20 cellular contexts compared by ENCODE assay signal in the genomic region with DNA sequence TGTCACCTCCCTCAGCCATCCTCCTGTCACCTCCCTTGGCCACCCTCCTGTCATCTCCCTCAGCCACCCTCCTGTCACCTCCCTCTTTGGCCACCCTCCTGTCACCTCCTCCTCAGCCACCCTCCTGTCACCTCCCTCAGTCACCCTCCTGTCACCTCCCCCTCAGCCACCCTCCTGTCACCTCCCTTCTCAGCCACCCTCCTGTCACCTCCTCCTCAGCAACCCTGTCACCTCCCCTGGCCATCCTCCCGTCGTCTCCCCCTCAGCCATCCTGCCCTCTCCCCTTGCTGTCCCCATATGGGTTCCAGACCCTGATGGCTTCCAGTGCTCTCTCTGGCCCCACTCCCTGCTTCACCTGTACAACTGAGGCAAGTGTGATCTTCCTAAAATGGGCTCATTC.
DNase-seq lines count a peak whose midpoint lies in the region; ATAC-seq lines count a peak whose summit lies in the region.
"Had no signal": no experiment of that assay in that cellular context is flagged by ENCODE, and none has a peak within 500 bp of the region (broad histone marks: within the 10 kb centered on the region; RNA-seq: fewer than 3 reads in every experiment).

No MANE protein-coding gene starts in this region.

- H2BK120ac ChIP-seq in mesendoderm (ENCODE audit: low read depth, low read length) = no peak overlapping the region

- H2BK5ac ChIP-seq in mesendoderm (ENCODE audit: low read length) = no peak overlapping the region

- no peak overlapping the region for H3K4ac ChIP-seq in mesendoderm (ENCODE audit: low read depth, low read length)

- POLR2A ChIA-PET in activated naive CD8-positive, alpha-beta T cell treated with anti-CD3 and anti-CD28 coated beads, Interleukin-2, amount 10 ng/mL, durations not matched to agents 7 days and 5 days (lab: Charles Lee) = no interaction called here

- no peaks in the 10 kb centered on the region for H3K27me3 ChIP-seq in mesendoderm (ENCODE audit: insufficient read depth, low read length, poor library complexity)
- H3K27me3 ChIP-seq: BLaER1 had no signal

- peak overlapping the region; percentile 35 for H3K23ac ChIP-seq in mesendoderm (ENCODE audit: low read length)

- peak overlapping the region; percentile 43 for H2AK5ac ChIP-seq in mesendoderm (ENCODE audit: low read length)

- H3K18ac ChIP-seq in mesendoderm (ENCODE audit: low read length) = no peak overlapping the region

- H3K36me3 Mint-ChIP-seq in activated naive CD8-positive, alpha-beta T cell treated with anti-CD3 and anti-CD28 coated beads, Interleukin-2, amount 10 ng/mL, durations not matched to agents 7 days and 5 days = no peaks in the 10 kb centered on the region
- H3K36me3 Mint-ChIP-seq in activated naive CD8-positive, alpha-beta T cell treated with anti-CD3 and anti-CD28 coated beads, Interleukin-2, amount 50 U/mL, for 24 hours (ENCODE audit: low read depth) = no peaks in the 10 kb centered on the region
- H3K36me3 Mint-ChIP-seq in effector memory CD8-positive, alpha-beta T cell (ENCODE audit: insufficient read depth) = no peaks in the 10 kb centered on the region
- H3K36me3 Mint-ChIP-seq in stimulated activated effector memory CD8-positive, alpha-beta T cell treated with anti-CD3 and anti-CD28 coated beads, Interleukin-12 subunit alpha, Interleukin-12 subunit beta, amount 100 ng/mL, for 72 hours = no peaks in the 10 kb centered on the region
- H3K36me3 Mint-ChIP-seq: CD4-positive, CD25-positive, alpha-beta regulatory T cell; CD8-positive, alpha-beta T cell had no signal

- H2BK15ac ChIP-seq in mesendoderm (replicated peaks; ENCODE audit: low read depth) = no peak overlapping the region

- H3K27me3 Mint-ChIP-seq in activated naive CD8-positive, alpha-beta T cell treated with anti-CD3 and anti-CD28 coated beads, Interleukin-2, amount 10 ng/mL, durations not matched to agents 7 days and 5 days = peaks cover 10% of the 10 kb centered on the region
- no peaks in the 10 kb centered on the region for H3K27me3 Mint-ChIP-seq in activated naive CD8-positive, alpha-beta T cell treated with anti-CD3 and anti-CD28 coated beads, Interleukin-2, amount 50 U/mL, for 24 hours
- H3K27me3 Mint-ChIP-seq in effector memory CD8-positive, alpha-beta T cell = peaks cover 0 to 6% of the 10 kb centered on the region in 2 donors
- H3K27me3 Mint-ChIP-seq: CD4-positive, CD25-positive, alpha-beta regulatory T cell had no signal

- no peak overlapping the region for H3K4me3 ChIP-seq in mesendoderm (ENCODE audit: low read length)
- H3K4me3 ChIP-seq: BLaER1, HAP-1 had no signal

- peaks cover 2% of the 10 kb centered on the region for H3K4me1 Mint-ChIP-seq in activated naive CD8-positive, alpha-beta T cell treated with anti-CD3 and anti-CD28 coated beads, Interleukin-2, amount 10 ng/mL, durations not matched to agents 7 days and 5 days
- H3K4me1 Mint-ChIP-seq in activated naive CD8-positive, alpha-beta T cell treated with anti-CD3 and anti-CD28 coated beads, Interleukin-2, amount 50 U/mL, for 24 hours = no peaks in the 10 kb centered on the region
- peaks cover 10 to 12% of the 10 kb centered on the region in 2 donors for H3K4me1 Mint-ChIP-seq in effector memory CD8-positive, alpha-beta T cell (ENCODE audit: low read depth in 2 of 2)
- H3K4me1 Mint-ChIP-seq in stimulated activated effector memory CD8-positive, alpha-beta T cell treated with anti-CD3 and anti-CD28 coated beads, Interleukin-12 subunit alpha, Interleukin-12 subunit beta, amount 100 ng/mL, for 72 hours = peaks cover 18% of the 10 kb centered on the region
- H3K4me1 Mint-ChIP-seq: B cell; CD4-positive, CD25-positive, alpha-beta regulatory T cell had no signal

- no peak overlapping the region for H3K4me2 ChIP-seq in mesendoderm (ENCODE audit: low read length)
- H3K4me2 ChIP-seq: BLaER1 had no signal

- no peak overlapping the region for H4K5ac ChIP-seq in mesendoderm (ENCODE audit: low read length)

- no peak for ATAC-seq in activated naive CD8-positive, alpha-beta T cell treated with anti-CD3 and anti-CD28 coated beads, Interleukin-2, amount 10 ng/mL, durations not matched to agents 7 days and 5 days (ENCODE audit: low read depth)
- no peak for ATAC-seq in activated naive CD8-positive, alpha-beta T cell treated with anti-CD3 and anti-CD28 coated beads, Interleukin-2, amount 50 U/mL, for 24 hours
- ATAC-seq in effector memory CD8-positive, alpha-beta T cell (replicated peaks) = peak; percentile 40
- no peak for ATAC-seq in stimulated activated effector memory CD8-positive, alpha-beta T cell treated with anti-CD3 and anti-CD28 coated beads, Interleukin-12 subunit alpha, Interleukin-12 subunit beta, amount 100 ng/mL, for 72 hours
- ATAC-seq: CD8-positive, alpha-beta T cell had no signal

- H3K9ac ChIP-seq in mesendoderm (ENCODE audit: low read length) = no peak overlapping the region
- H3K9ac ChIP-seq: BLaER1 had no signal

- H3K79me1 ChIP-seq in mesendoderm (ENCODE audit: low read length) = no peaks in the 10 kb centered on the region

- H3K27ac ChIP-seq in mesendoderm (ENCODE audit: low read depth, low read length) = no peak overlapping the region
- H3K27ac ChIP-seq: 22Rv1, BLaER1, C4-2B had no signal

- no peak overlapping the region for H4K8ac ChIP-seq in mesendoderm (ENCODE audit: low read depth, low read length)

- no peaks in the 10 kb centered on the region for H3K9me3 Mint-ChIP-seq in activated naive CD8-positive, alpha-beta T cell treated with anti-CD3 and anti-CD28 coated beads, Interleukin-2, amount 10 ng/mL, durations not matched to agents 7 days and 5 days
- no peaks in the 10 kb centered on the region for H3K9me3 Mint-ChIP-seq in activated naive CD8-positive, alpha-beta T cell treated with anti-CD3 and anti-CD28 coated beads, Interleukin-2, amount 50 U/mL, for 24 hours
- no peaks in the 10 kb centered on the region for H3K9me3 Mint-ChIP-seq in effector memory CD8-positive, alpha-beta T cell
- H3K9me3 Mint-ChIP-seq in stimulated activated effector memory CD8-positive, alpha-beta T cell treated with anti-CD3 and anti-CD28 coated beads, Interleukin-12 subunit alpha, Interleukin-12 subunit beta, amount 100 ng/mL, for 72 hours = no peaks in the 10 kb centered on the region
- H3K9me3 Mint-ChIP-seq: CD4-positive, CD25-positive, alpha-beta regulatory T cell; CD8-positive, alpha-beta T cell; HFFc6 had no signal

- no peaks in the 10 kb centered on the region for H3K36me3 ChIP-seq in mesendoderm (ENCODE audit: control insufficient read depth, insufficient read depth, low read length)
- H3K36me3 ChIP-seq: BLaER1, HAP-1 had no signal

- no CpG with 5 or more reads among the region's 2 CpGs for WGBS in mesendoderm (ENCODE audit: extremely low coverage, insufficient coverage, low lambda C conversion rate)

- H3K27ac Mint-ChIP-seq in activated naive CD8-positive, alpha-beta T cell treated with anti-CD3 and anti-CD28 coated beads, Interleukin-2, amount 10 ng/mL, durations not matched to agents 7 days and 5 days = peak overlapping the region; percentile 34
- H3K27ac Mint-ChIP-seq in activated naive CD8-positive, alpha-beta T cell treated with anti-CD3 and anti-CD28 coated beads, Interleukin-2, amount 50 U/mL, for 24 hours = no peak overlapping the region
- peak overlapping the region; percentile 44 to 52 for H3K27ac Mint-ChIP-seq in effector memory CD8-positive, alpha-beta T cell
- peak overlapping the region; percentile 7 for H3K27ac Mint-ChIP-seq in stimulated activated effector memory CD8-positive, alpha-beta T cell treated with anti-CD3 and anti-CD28 coated beads, Interleukin-12 subunit alpha, Interleukin-12 subunit beta, amount 100 ng/mL, for 72 hours
- H3K27ac Mint-ChIP-seq: B cell; CD4-positive, CD25-positive, alpha-beta regulatory T cell; CD8-positive, alpha-beta T cell; HFFc6 had no signal

- H3K79me2 ChIP-seq in mesendoderm (ENCODE audit: control insufficient read depth, insufficient read depth, low read length) = no peaks in the 10 kb centered on the region

- no peak for DNase-seq in activated naive CD8-positive, alpha-beta T cell treated with anti-CD3 and anti-CD28 coated beads, Interleukin-2, amount 10 ng/mL, durations not matched to agents 7 days and 5 days
- no peak for DNase-seq in activated naive CD8-positive, alpha-beta T cell treated with anti-CD3 and anti-CD28 coated beads, Interleukin-2, amount 50 U/mL, for 24 hours
- DNase-seq in effector memory CD8-positive, alpha-beta T cell = no peak
- DNase-seq in mesendoderm (no peak), NCI-H345 (lab: John Stamatoyannopoulos, UW) (no peak)
- no peak for DNase-seq in stimulated activated effector memory CD8-positive, alpha-beta T cell treated with anti-CD3 and anti-CD28 coated beads, Interleukin-12 subunit alpha, Interleukin-12 subunit beta, amount 100 ng/mL, for 72 hours (ENCODE audit: low spot score in 2 of 2)
- no peak for DNase-seq in activated CD4-positive, alpha-beta T cell treated with anti-CD3 and anti-CD28 coated beads for 48 hours
- no peak for DNase-seq in activated CD4-positive, alpha-beta T cell treated with anti-CD3 and anti-CD28 coated beads, Interleukin-2, amount 50 U/mL, for 4 hours
- DNase-seq: Caco-2; CD4-positive, CD25-positive, alpha-beta regulatory T cell; CD8-positive, alpha-beta T cell; DMS153; DND-41; GOT3; HFFc6 had no signal

- H3K4me3 Mint-ChIP-seq in activated naive CD8-positive, alpha-beta T cell treated with anti-CD3 and anti-CD28 coated beads, Interleukin-2, amount 10 ng/mL, durations not matched to agents 7 days and 5 days = no peak overlapping the region
- H3K4me3 Mint-ChIP-seq in activated naive CD8-positive, alpha-beta T cell treated with anti-CD3 and anti-CD28 coated beads, Interleukin-2, amount 50 U/mL, for 24 hours = no peak overlapping the region
- H3K4me3 Mint-ChIP-seq in effector memory CD8-positive, alpha-beta T cell = peak overlapping the region in 1 of 2 donors; percentile 33
- H3K4me3 Mint-ChIP-seq in stimulated activated effector memory CD8-positive, alpha-beta T cell treated with anti-CD3 and anti-CD28 coated beads, Interleukin-12 subunit alpha, Interleukin-12 subunit beta, amount 100 ng/mL, for 72 hours = no peak overlapping the region
- H3K4me3 Mint-ChIP-seq: B cell; CD8-positive, alpha-beta T cell; HFFc6 had no signal

- peaks cover 2% of the 10 kb centered on the region for H3K4me1 ChIP-seq in mesendoderm (ENCODE audit: control insufficient read depth, low read depth, low read length)
- H3K4me1 ChIP-seq: Caco-2, HAP-1 had no signal

- H3K56ac ChIP-seq in mesendoderm (ENCODE audit: low read length) = no peak overlapping the region
